Comparison of ENCODE assay signal across 27 cellular contexts in genomic region chr20:53369871-53370270, GRCh38.
"Had no signal": no experiment of that assay in that cellular context is flagged by ENCODE, and none has a peak within 500 bp of the region (broad histone marks: within the 10 kb centered on the region; RNA-seq: fewer than 3 reads in every experiment).

No MANE protein-coding gene starts in this region.

- H3K4me2 ChIP-seq: smooth muscle cell had no signal

- H3K9me3 ChIP-seq: heart left ventricle, left ventricle myocardium inferior, mucosa of descending colon, pancreas, prostate gland, tibial nerve, upper lobe of left lung, vagina had no signal

- H3K27me3 Mint-ChIP-seq: naive thymus-derived CD8-positive, alpha-beta T cell; stimulated activated naive CD8-positive, alpha-beta T cell treated with anti-CD3 and anti-CD28 coated beads, Interleukin-15, amount 100 ng/mL, for 72 hours had no signal

- H3K36me3 ChIP-seq: heart left ventricle, left ventricle myocardium inferior, pancreas, prostate gland, tibial nerve, upper lobe of left lung, vagina had no signal

- H3K4me3 Mint-ChIP-seq: stimulated activated memory B cell treated with anti-CD40 and anti-IgM and Interleukin-4, amounts not matched to agents 10 μg/mL and 1 μg/mL and 100 μg/mL, for 72 hours; stimulated activated naive CD8-positive, alpha-beta T cell treated with anti-CD3 and anti-CD28 coated beads, Interleukin-15, amount 100 ng/mL, for 72 hours had no signal

- H3K4me1 ChIP-seq: pancreas, tibial nerve, upper lobe of left lung, vagina had no signal

- H3K4me3 ChIP-seq: heart left ventricle, left ventricle myocardium inferior, lung, mucosa of descending colon, pancreas, prostate gland, smooth muscle cell, tibial nerve, upper lobe of left lung, vagina had no signal

- ATAC-seq: heart left ventricle; mucosa of descending colon; pancreas; right cardiac atrium; sciatic nerve; stimulated activated memory B cell treated with anti-CD40 and anti-IgM and Interleukin-4, amounts not matched to agents 10 μg/mL and 1 μg/mL and 100 μg/mL, for 72 hours; stimulated activated naive CD8-positive, alpha-beta T cell treated with anti-CD3 and anti-CD28 coated beads, Interleukin-15, amount 100 ng/mL, for 72 hours had no signal

- DNase-seq: heart left ventricle; hypothalamus; islet precursor cell; left ventricle myocardium inferior; midbrain; nucleus accumbens; pancreas; posterior cingulate gyrus; retina; right cardiac atrium; stimulated activated CD4-positive, alpha-beta T cell treated with anti-CD3 and anti-CD28 coated beads, Interleukin-1b, Interleukin-23, amount 100 ng/mL, for 48 hours; stimulated activated CD4-positive, alpha-beta T cell treated with anti-CD3 and anti-CD28 coated beads, Interleukin-2, amount 100 ng/mL, for 48 hours; stimulated activated CD4-positive, alpha-beta T cell treated with anti-CD3 and anti-CD28 coated beads, Interleukin-4, amount 100 ng/mL, for 4 hours; stimulated activated CD8-positive, alpha-beta memory T cell treated with anti-CD3 and anti-CD28 coated beads, Interleukin-4, amount 100 ng/mL, for 48 hours; stimulated activated naive CD4-positive, alpha-beta T cell treated with Interleukin-2 at 50 U/mL for 16 hours; stimulated activated naive CD8-positive, alpha-beta T cell treated with anti-CD3 and anti-CD28 coated beads, Interleukin-15, amount 100 ng/mL, for 72 hours; substantia nigra; upper lobe of left lung had no signal

- H3K27ac Mint-ChIP-seq: stimulated activated memory B cell treated with anti-CD40 and anti-IgM and Interleukin-4, amounts not matched to agents 10 μg/mL and 1 μg/mL and 100 μg/mL, for 72 hours had no signal

- H3K9me3 Mint-ChIP-seq: naive thymus-derived CD8-positive, alpha-beta T cell; stimulated activated memory B cell treated with anti-CD40 and anti-IgM and Interleukin-4, amounts not matched to agents 10 μg/mL and 1 μg/mL and 100 μg/mL, for 72 hours; stimulated activated naive CD8-positive, alpha-beta T cell treated with anti-CD3 and anti-CD28 coated beads, Interleukin-15, amount 100 ng/mL, for 72 hours had no signal

- H3K27ac ChIP-seq: heart left ventricle, left ventricle myocardium inferior, pancreas, prostate gland, tibial nerve, upper lobe of left lung, vagina had no signal

- H3K36me3 Mint-ChIP-seq: naive thymus-derived CD8-positive, alpha-beta T cell; stimulated activated memory B cell treated with anti-CD40 and anti-IgM and Interleukin-4, amounts not matched to agents 10 μg/mL and 1 μg/mL and 100 μg/mL, for 72 hours had no signal

- H3K4me1 Mint-ChIP-seq: stimulated activated memory B cell treated with anti-CD40 and anti-IgM and Interleukin-4, amounts not matched to agents 10 μg/mL and 1 μg/mL and 100 μg/mL, for 72 hours had no signal

- H3K27me3 ChIP-seq: heart left ventricle, pancreas, tibial nerve, upper lobe of left lung, vagina had no signal

- FAIRE-seq: pancreas had no signal
